Comparison of ENCODE assay signal across 1 cellular context in the genomic region with DNA sequence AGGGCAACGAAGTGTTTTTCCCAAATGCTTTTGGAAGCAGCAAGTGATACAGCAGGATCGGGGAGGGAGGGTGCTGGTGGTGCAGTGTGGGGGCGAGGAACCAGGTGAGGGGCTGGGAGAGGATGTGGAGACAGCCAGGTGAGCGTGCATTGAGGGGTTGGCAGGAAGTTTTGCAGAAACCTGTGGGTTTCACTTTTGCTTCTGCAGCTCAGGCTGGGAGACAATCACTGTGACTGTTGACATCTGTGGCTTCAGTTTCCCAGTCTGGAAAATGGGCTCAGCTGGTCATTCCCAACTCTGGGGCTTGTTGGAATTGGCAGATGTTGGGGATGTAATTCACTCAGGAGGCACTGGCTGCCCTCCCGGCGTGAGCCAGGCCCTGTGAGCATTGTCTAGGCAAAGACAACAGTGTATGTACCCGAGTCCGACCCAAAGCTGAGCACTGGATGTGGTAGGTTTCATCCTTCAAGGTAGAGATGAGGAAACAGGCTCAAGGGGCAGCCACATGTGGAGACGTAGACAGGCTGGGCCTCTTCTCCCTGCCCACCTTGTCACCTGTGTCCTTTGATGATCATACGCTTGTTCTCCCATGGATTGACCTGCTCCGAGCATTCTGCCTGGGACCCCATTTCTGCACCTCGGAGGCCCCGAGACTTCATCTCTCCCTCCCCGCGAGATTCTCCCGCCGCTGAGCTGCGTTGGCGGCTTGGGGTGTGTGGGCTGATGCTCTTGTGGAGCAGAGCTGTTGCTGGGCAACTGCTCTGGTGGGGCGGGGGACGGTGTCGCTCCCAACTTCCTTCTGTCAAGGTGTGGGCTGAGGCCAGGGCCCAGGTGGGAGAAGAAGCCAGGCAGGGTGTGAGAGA.
TF ChIP-seq lines count a peak whose summit lies in the region.

No MANE protein-coding gene starts in this region.

TF ChIP-seq in K562, 482 proteins besides CTCF, POLR2A, EP300 and RAD21:
- TF ChIP-seq EGR1 (conservative IDR thresholded peaks at IDR 0.05) (peak; percentile 32; the same call in 1 of the 2 replicates), U2AF1 (optimal IDR thresholded peaks at IDR 0.05; ENCODE audit: low read depth, low read length) (no peak), HLTF (IDR thresholded peaks at IDR 0.05) (no peak), ZNF197 (CRISPR knock-in tag; IDR thresholded peaks at IDR 0.05; ENCODE audit: low read depth) (no peak), CBX2 (IDR thresholded peaks at IDR 0.05; ENCODE audit: insufficient read depth, low read length, poor library complexity, severe bottlenecking) (no peak), TBL1XR1 (IDR thresholded peaks at IDR 0.05; ENCODE audit: low read length in 2 of 2) (no peak), CBX5 (IDR thresholded peaks at IDR 0.05; ENCODE audit: borderline replicate concordance, low read depth) (no peak), RAD51 (IDR thresholded peaks at IDR 0.05; ENCODE audit: borderline replicate concordance, low read depth) (no peak), CBX8 (IDR thresholded peaks at IDR 0.05; ENCODE audit: borderline replicate concordance, extremely low read depth, low read depth, low read length, poor library complexity, severe bottlenecking) (no peak), XRCC5 (IDR thresholded peaks at IDR 0.05; ENCODE audit: low read depth, low read length) (no peak), RNF2 (IDR thresholded peaks at IDR 0.05) (no peak), MEIS2 (IDR thresholded peaks at IDR 0.05; ENCODE audit: partially characterized antibody) (no peak), ZNF354B (CRISPR knock-in tag; IDR thresholded peaks at IDR 0.05) (no peak), BCOR (IDR thresholded peaks at IDR 0.05) (0 out of 2 replicates have a peak, but pooled peaks have one; percentile 15), RFX1 (IDR thresholded peaks at IDR 0.05) (peak; percentile 58; the same call in 1 of the 2 replicates), MAFK (IDR thresholded peaks at IDR 0.05; ENCODE audit: low read length) (no peak)
- TF ChIP-seq, protein P1, sequence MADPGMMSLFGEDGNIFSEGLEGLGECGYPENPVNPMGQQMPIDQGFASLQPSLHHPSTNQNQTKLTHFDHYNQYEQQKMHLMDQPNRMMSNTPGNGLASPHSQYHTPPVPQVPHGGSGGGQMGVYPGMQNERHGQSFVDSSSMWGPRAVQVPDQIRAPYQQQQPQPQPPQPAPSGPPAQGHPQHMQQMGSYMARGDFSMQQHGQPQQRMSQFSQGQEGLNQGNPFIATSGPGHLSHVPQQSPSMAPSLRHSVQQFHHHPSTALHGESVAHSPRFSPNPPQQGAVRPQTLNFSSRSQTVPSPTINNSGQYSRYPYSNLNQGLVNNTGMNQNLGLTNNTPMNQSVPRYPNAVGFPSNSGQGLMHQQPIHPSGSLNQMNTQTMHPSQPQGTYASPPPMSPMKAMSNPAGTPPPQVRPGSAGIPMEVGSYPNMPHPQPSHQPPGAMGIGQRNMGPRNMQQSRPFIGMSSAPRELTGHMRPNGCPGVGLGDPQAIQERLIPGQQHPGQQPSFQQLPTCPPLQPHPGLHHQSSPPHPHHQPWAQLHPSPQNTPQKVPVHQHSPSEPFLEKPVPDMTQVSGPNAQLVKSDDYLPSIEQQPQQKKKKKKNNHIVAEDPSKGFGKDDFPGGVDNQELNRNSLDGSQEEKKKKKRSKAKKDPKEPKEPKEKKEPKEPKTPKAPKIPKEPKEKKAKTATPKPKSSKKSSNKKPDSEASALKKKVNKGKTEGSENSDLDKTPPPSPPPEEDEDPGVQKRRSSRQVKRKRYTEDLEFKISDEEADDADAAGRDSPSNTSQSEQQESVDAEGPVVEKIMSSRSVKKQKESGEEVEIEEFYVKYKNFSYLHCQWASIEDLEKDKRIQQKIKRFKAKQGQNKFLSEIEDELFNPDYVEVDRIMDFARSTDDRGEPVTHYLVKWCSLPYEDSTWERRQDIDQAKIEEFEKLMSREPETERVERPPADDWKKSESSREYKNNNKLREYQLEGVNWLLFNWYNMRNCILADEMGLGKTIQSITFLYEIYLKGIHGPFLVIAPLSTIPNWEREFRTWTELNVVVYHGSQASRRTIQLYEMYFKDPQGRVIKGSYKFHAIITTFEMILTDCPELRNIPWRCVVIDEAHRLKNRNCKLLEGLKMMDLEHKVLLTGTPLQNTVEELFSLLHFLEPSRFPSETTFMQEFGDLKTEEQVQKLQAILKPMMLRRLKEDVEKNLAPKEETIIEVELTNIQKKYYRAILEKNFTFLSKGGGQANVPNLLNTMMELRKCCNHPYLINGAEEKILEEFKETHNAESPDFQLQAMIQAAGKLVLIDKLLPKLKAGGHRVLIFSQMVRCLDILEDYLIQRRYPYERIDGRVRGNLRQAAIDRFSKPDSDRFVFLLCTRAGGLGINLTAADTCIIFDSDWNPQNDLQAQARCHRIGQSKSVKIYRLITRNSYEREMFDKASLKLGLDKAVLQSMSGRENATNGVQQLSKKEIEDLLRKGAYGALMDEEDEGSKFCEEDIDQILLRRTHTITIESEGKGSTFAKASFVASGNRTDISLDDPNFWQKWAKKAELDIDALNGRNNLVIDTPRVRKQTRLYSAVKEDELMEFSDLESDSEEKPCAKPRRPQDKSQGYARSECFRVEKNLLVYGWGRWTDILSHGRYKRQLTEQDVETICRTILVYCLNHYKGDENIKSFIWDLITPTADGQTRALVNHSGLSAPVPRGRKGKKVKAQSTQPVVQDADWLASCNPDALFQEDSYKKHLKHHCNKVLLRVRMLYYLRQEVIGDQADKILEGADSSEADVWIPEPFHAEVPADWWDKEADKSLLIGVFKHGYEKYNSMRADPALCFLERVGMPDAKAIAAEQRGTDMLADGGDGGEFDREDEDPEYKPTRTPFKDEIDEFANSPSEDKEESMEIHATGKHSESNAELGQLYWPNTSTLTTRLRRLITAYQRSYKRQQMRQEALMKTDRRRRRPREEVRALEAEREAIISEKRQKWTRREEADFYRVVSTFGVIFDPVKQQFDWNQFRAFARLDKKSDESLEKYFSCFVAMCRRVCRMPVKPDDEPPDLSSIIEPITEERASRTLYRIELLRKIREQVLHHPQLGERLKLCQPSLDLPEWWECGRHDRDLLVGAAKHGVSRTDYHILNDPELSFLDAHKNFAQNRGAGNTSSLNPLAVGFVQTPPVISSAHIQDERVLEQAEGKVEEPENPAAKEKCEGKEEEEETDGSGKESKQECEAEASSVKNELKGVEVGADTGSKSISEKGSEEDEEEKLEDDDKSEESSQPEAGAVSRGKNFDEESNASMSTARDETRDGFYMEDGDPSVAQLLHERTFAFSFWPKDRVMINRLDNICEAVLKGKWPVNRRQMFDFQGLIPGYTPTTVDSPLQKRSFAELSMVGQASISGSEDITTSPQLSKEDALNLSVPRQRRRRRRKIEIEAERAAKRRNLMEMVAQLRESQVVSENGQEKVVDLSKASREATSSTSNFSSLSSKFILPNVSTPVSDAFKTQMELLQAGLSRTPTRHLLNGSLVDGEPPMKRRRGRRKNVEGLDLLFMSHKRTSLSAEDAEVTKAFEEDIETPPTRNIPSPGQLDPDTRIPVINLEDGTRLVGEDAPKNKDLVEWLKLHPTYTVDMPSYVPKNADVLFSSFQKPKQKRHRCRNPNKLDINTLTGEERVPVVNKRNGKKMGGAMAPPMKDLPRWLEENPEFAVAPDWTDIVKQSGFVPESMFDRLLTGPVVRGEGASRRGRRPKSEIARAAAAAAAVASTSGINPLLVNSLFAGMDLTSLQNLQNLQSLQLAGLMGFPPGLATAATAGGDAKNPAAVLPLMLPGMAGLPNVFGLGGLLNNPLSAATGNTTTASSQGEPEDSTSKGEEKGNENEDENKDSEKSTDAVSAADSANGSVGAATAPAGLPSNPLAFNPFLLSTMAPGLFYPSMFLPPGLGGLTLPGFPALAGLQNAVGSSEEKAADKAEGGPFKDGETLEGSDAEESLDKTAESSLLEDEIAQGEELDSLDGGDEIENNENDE (IDR thresholded peaks at IDR 0.05; ENCODE audit: low read depth, low read length) = no peak
- TF ChIP-seq, protein P2, sequence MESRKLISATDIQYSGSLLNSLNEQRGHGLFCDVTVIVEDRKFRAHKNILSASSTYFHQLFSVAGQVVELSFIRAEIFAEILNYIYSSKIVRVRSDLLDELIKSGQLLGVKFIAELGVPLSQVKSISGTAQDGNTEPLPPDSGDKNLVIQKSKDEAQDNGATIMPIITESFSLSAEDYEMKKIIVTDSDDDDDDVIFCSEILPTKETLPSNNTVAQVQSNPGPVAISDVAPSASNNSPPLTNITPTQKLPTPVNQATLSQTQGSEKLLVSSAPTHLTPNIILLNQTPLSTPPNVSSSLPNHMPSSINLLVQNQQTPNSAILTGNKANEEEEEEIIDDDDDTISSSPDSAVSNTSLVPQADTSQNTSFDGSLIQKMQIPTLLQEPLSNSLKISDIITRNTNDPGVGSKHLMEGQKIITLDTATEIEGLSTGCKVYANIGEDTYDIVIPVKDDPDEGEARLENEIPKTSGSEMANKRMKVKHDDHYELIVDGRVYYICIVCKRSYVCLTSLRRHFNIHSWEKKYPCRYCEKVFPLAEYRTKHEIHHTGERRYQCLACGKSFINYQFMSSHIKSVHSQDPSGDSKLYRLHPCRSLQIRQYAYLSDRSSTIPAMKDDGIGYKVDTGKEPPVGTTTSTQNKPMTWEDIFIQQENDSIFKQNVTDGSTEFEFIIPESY (CRISPR knock-in tag; IDR thresholded peaks at IDR 0.05) = peak; percentile 95
- TF ChIP-seq, protein P3, sequence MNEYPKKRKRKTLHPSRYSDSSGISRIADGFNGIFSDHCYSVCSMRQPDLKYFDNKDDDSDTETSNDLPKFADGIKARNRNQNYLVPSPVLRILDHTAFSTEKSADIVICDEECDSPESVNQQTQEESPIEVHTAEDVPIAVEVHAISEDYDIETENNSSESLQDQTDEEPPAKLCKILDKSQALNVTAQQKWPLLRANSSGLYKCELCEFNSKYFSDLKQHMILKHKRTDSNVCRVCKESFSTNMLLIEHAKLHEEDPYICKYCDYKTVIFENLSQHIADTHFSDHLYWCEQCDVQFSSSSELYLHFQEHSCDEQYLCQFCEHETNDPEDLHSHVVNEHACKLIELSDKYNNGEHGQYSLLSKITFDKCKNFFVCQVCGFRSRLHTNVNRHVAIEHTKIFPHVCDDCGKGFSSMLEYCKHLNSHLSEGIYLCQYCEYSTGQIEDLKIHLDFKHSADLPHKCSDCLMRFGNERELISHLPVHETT (CRISPR knock-in tag; conservative IDR thresholded peaks at IDR 0.05 in 1 of 2, IDR thresholded peaks at IDR 0.05 in 1 of 2) = no peak
- TF ChIP-seq, protein P4, sequence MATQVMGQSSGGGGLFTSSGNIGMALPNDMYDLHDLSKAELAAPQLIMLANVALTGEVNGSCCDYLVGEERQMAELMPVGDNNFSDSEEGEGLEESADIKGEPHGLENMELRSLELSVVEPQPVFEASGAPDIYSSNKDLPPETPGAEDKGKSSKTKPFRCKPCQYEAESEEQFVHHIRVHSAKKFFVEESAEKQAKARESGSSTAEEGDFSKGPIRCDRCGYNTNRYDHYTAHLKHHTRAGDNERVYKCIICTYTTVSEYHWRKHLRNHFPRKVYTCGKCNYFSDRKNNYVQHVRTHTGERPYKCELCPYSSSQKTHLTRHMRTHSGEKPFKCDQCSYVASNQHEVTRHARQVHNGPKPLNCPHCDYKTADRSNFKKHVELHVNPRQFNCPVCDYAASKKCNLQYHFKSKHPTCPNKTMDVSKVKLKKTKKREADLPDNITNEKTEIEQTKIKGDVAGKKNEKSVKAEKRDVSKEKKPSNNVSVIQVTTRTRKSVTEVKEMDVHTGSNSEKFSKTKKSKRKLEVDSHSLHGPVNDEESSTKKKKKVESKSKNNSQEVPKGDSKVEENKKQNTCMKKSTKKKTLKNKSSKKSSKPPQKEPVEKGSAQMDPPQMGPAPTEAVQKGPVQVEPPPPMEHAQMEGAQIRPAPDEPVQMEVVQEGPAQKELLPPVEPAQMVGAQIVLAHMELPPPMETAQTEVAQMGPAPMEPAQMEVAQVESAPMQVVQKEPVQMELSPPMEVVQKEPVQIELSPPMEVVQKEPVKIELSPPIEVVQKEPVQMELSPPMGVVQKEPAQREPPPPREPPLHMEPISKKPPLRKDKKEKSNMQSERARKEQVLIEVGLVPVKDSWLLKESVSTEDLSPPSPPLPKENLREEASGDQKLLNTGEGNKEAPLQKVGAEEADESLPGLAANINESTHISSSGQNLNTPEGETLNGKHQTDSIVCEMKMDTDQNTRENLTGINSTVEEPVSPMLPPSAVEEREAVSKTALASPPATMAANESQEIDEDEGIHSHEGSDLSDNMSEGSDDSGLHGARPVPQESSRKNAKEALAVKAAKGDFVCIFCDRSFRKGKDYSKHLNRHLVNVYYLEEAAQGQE (CRISPR knock-in tag; IDR thresholded peaks at IDR 0.05; ENCODE audit: low read depth) = no peak
- TF ChIP-seq, protein P5, sequence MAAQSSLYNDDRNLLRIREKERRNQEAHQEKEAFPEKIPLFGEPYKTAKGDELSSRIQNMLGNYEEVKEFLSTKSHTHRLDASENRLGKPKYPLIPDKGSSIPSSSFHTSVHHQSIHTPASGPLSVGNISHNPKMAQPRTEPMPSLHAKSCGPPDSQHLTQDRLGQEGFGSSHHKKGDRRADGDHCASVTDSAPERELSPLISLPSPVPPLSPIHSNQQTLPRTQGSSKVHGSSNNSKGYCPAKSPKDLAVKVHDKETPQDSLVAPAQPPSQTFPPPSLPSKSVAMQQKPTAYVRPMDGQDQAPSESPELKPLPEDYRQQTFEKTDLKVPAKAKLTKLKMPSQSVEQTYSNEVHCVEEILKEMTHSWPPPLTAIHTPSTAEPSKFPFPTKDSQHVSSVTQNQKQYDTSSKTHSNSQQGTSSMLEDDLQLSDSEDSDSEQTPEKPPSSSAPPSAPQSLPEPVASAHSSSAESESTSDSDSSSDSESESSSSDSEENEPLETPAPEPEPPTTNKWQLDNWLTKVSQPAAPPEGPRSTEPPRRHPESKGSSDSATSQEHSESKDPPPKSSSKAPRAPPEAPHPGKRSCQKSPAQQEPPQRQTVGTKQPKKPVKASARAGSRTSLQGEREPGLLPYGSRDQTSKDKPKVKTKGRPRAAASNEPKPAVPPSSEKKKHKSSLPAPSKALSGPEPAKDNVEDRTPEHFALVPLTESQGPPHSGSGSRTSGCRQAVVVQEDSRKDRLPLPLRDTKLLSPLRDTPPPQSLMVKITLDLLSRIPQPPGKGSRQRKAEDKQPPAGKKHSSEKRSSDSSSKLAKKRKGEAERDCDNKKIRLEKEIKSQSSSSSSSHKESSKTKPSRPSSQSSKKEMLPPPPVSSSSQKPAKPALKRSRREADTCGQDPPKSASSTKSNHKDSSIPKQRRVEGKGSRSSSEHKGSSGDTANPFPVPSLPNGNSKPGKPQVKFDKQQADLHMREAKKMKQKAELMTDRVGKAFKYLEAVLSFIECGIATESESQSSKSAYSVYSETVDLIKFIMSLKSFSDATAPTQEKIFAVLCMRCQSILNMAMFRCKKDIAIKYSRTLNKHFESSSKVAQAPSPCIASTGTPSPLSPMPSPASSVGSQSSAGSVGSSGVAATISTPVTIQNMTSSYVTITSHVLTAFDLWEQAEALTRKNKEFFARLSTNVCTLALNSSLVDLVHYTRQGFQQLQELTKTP (IDR thresholded peaks at IDR 0.05; ENCODE audit: low read depth in 1 of 2, partially characterized antibody in 2 of 2) = no peak
